12 cellular contexts compared by ENCODE assay signal in the genomic region with DNA sequence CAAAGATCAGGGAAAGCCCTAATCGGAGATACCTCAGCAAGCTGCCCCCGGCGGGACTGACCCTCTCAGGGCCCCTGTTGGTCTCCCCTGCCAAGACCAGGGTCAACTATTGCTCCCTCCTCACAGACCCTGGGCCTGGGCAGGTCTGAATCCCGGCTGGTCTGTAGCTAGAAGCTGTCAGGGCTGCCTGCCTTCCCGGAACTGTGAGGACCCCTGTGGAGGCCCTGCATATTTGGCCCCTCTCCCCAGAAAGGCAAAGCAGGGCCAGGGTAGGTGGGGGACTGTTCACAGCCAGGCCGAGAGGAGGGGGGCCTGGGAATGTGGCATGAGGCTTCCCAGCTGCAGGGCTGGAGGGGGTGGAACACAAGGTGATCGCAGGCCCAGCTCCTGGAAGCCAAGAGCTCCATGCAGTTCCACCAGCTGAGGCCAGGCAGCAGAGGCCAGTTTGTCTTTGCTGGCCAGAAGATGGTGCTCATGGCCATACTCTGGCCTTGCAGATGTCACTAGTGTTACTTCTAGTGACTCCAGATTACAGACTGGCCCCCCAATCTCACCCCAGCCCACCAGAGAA. TPM values are rescaled to one million over a fixed set of nuclear protein-coding genes. Genes with fewer than 3 reads are reported as not detected.
DNase-seq lines count a peak whose midpoint lies in the region; ATAC-seq, FAIRE-seq and TF ChIP-seq lines count a peak whose summit lies in the region.
"Had no signal": no experiment of that assay in that cellular context is flagged by ENCODE, and none has a peak within 500 bp of the region (broad histone marks: within the 10 kb centered on the region; RNA-seq: fewer than 3 reads in every experiment).

No MANE protein-coding gene starts in this region.

- H3K27me3 ChIP-seq in bronchial epithelial cell (ENCODE audit: control insufficient read depth, insufficient read depth, low read length): peaks cover 3% of the 10 kb centered on the region

- no peak overlapping the region for H3K27ac Mint-ChIP-seq in HFFc6

- peaks cover 6% of the 10 kb centered on the region; the same call in 1 of the 2 replicates for H3K4me1 Mint-ChIP-seq in HFFc6 (ENCODE audit: low read depth)

- peak; percentile 32 for ATAC-seq in left lobe of liver

- no peak overlapping the region for H3K4me3 Mint-ChIP-seq in HFFc6

- TF ChIP-seq CTCF in AG09309 (IDR thresholded peaks at IDR 0.05; ENCODE audit: control insufficient read depth, insufficient read depth, low read depth, low read length, missing control alignments) (peak; percentile 32), HFFc6 (IDR thresholded peaks at IDR 0.05) (peak; percentile 64), bronchial epithelial cell (IDR thresholded peaks at IDR 0.05; ENCODE audit: insufficient read depth, low read length, severe bottlenecking) (peak; percentile 34)

- peaks cover 12% of the 10 kb centered on the region; the same call in 1 of the 2 replicates for H3K9me3 Mint-ChIP-seq in HFFc6

- no peak overlapping the region for H3K4me3 ChIP-seq in AG09309 (ENCODE audit: control insufficient read depth, low read depth, low read length)
- no peak overlapping the region for H3K4me3 ChIP-seq in bronchial epithelial cell (ENCODE audit: low read depth, low read length)
- H3K4me3 ChIP-seq: suprapubic skin had no signal

- DNase-seq in AG09309 (ENCODE audit: low read depth) (no peak), HFFc6 (peak; percentile 27), bronchial epithelial cell (ENCODE audit: low read depth) (no peak), left lobe of liver (ENCODE audit: low spot score) (no peak), NCI-H2081 (lab: John Stamatoyannopoulos, UW) (no peak), NCI-H1694 treated with DMSO at 0.1 percent for 48 hours (lab: John Stamatoyannopoulos, UW) (no peak), dedifferentiated amniotic fluid mesenchymal stem cell (ENCODE audit: extremely low spot score) (no peak), hippocampal formation (lab: John Stamatoyannopoulos, UW) (no peak)
- DNase-seq: NCI-H1417, occipital lobe had no signal

- no peaks in the 10 kb centered on the region for H3K36me3 ChIP-seq in bronchial epithelial cell (ENCODE audit: control insufficient read depth, insufficient read depth, low read length)
- H3K36me3 ChIP-seq: suprapubic skin had no signal

- no peak for FAIRE-seq in bronchial epithelial cell (lab: Jason Lieb, UNC)

- peaks cover 14% of the 10 kb centered on the region for H3K27me3 Mint-ChIP-seq in HFFc6 (ENCODE audit: insufficient read depth)

- H3K36me3 Mint-ChIP-seq in HFFc6 (ENCODE audit: low read depth): 0 out of 2 replicates have a peak, but pooled peaks cover 6% of the 10 kb centered on the region

RNA-seq across cellular contexts. Expression of a gene that starts 24.1 kb away (rescaled TPM):
- not detected for total RNA-seq in HFFc6 (2021; fragmentation: NEBNext Ultra II Directional; extraction: Animal tissue kit (Norgen Biotek cat#: 25700))
- not detected in 2 replicates for total RNA-seq in bronchial epithelial cell
- not detected for total RNA-seq in left lobe of liver
- total RNA-seq: occipital lobe; T-helper 2 cell treated with Interferon-gamma antibody and Interleukin-4, amounts not matched to agents 100 ng/mL and 5 ng/mL, for 36 hours had no signal

RNA-seq across cellular contexts. Expression of a gene that starts 54.6 kb away (rescaled TPM):
- total RNA-seq in HFFc6 (2021; fragmentation: NEBNext Ultra II Directional; extraction: Animal tissue kit (Norgen Biotek cat#: 25700)): 10 to 100 TPM; 22.4 to 30.9 (median 26.0) TPM
- 82.9 and 144 TPM in 2 replicates for total RNA-seq in bronchial epithelial cell
- total RNA-seq in left lobe of liver: 40.7 TPM
